ENCODE assay signal across 8 cellular contexts in the genomic region with DNA sequence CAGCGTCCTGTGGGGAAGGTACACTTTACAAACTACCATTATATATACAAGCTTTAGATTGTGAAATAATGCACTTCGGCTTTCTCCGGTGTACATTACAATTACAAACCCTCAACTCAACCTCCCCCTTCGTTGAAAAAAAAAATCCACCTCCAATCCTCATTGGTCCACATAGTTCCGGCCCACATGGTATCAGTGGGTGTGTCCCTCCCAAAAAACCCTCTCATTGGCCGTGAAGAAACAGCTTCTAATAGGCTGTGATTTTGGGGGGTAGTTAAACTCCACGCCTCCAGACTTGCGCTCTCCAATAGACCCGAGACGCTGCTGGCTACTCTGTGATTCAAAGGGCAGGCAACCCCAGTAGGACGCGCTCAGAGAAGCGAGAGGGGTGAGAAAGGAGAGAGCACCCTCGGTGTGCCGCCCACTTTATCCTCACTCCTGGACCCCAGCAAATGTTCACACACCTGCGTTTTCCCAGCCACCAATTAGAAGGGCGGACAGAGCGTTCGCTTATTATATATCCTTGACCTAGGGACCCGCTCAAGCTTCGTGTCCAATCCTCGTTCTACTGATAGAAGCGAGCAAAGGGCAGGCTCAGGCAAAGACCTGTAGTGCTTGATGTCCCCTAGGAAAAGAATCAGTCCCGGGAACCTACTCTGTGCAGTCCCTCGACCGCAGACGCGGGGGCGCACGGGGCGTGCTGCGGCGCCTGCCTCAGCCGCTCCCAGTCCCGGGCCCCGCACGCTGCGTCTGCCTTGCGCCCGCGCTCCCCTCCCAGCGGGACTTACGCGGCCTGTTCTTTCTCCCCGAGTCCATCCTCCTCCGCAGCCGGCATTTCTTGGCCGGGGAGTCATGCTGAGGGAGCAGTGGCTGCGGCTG. TPM values are rescaled to one million over a fixed set of nuclear protein-coding genes. Genes with fewer than 3 reads are reported as not detected.
DNase-seq lines count a peak whose midpoint lies in the region; TF ChIP-seq lines count a peak whose summit lies in the region.

No MANE protein-coding gene starts in this region.

- in situ Hi-C loops in HAP-1 (cut with MboI; ENCODE audit: low sequenced_read_pairs), result no loop called here

- H3K4me3 ChIP-seq in HAP-1, result peak overlapping the region; percentile 53
- H3K4me3 ChIP-seq in MG63, result peak overlapping the region; percentile 74
- peak overlapping the region; percentile 86 to 87 for H3K4me3 ChIP-seq in testis

- H3K4me1 ChIP-seq in HAP-1 (peaks cover 31% of the 10 kb centered on the region), testis (peaks cover 9% of the 10 kb centered on the region)

- peak; percentile 96 for TF ChIP-seq POLR2A in testis (IDR thresholded peaks at IDR 0.05)

- intact Hi-C loops in testis (cut with DNase I; ENCODE audit: low total_unique reads), result no loop called here

- H3K36me3 ChIP-seq in HAP-1 (replicated peaks), result no peaks in the 10 kb centered on the region
- H3K36me3 ChIP-seq in MG63, result no peaks in the 10 kb centered on the region
- H3K36me3 ChIP-seq in testis (ENCODE audit: low read depth, missing control alignments), result no peaks in the 10 kb centered on the region

- WGBS in testis, 2 donors, result 0 to 1% methylated on average over 21 to 49 of the region's 49 CpGs

- H3K27ac ChIP-seq in testis, result peak overlapping the region; percentile 83 to 89

- no peaks in the 10 kb centered on the region for H3K9me3 ChIP-seq in HAP-1
- peaks cover 6% of the 10 kb centered on the region for H3K9me3 ChIP-seq in MG63
- no peaks in the 10 kb centered on the region for H3K9me3 ChIP-seq in testis

- no peaks in the 10 kb centered on the region for H3K27me3 ChIP-seq in HAP-1 (ENCODE audit: low read depth)
- no peaks in the 10 kb centered on the region for H3K27me3 ChIP-seq in MG63
- no peaks in the 10 kb centered on the region for H3K27me3 ChIP-seq in testis

- DNase-seq in GDM1 (lab: John Stamatoyannopoulos, UW) (peak; percentile 86), HAP-1 (ENCODE audit: low spot score in 2 of 2) (peak; percentile 91 to 97), MG63 (peak; percentile 89), SHP77 treated with DMSO at 0.1 percent for 48 hours (lab: John Stamatoyannopoulos, UW) (peak; percentile 80), globus pallidus (ENCODE audit: low spot score) (peak; percentile 91), nucleus accumbens (lab: John Stamatoyannopoulos, UW) (peak; percentile 16 to 90 (median 73)), testis (peak; percentile 95)
- peak; percentile 72 for DNase-seq in activated naive CD4-positive, alpha-beta T cell treated with Interleukin-2 at 50 U/mL for 16 hours

- TF ChIP-seq CTCF in testis (IDR thresholded peaks at IDR 0.05), result no peak

RNA-seq across cellular contexts. Expression of gene PANK1, which starts 1.0 kb away (rescaled TPM):
- 0.30 and 3.9 TPM in 2 replicates for total RNA-seq in MG63 (2014; rRNA removed; shearing (Covaris generic); ENCODE audit: low replicate concordance)
- total RNA-seq in testis, result 10 to 100 TPM in 1 of 2 donors, 1 to 10 TPM in 1; 9.2 to 15.3 TPM
- polyA plus RNA-seq in testis (ENCODE audit: insufficient read depth, low read depth, low replicate concordance), result 6.3 TPM

RNA-seq across cellular contexts. Expression of gene KIF20B, which starts 57.3 kb away (rescaled TPM):
- 8.2 and 20.6 TPM in 2 replicates for total RNA-seq in MG63 (2014; rRNA removed; shearing (Covaris generic); ENCODE audit: low replicate concordance)
- 10 to 100 TPM; 12.0 to 16.9 TPM for total RNA-seq in testis
- polyA plus RNA-seq in testis (ENCODE audit: insufficient read depth, low read depth, low replicate concordance), result 3.0 TPM

Comparison
In these comparisons a context has a peak if more than half of its experiments do, and no peak if none do; other contexts are left out.
1. Peak in every context shown above with its lines: DNase-seq, H3K4me3 ChIP-seq and H3K27ac ChIP-seq.